ENCODE assay signal across 38 cellular contexts in genomic region chr16:12682441-12682840, GRCh38.
"Had no signal": no experiment of that assay in that cellular context is flagged by ENCODE, and none has a peak within 500 bp of the region (broad histone marks: within the 10 kb centered on the region; RNA-seq: fewer than 3 reads in every experiment).

No MANE protein-coding gene starts in this region.

- H3K4me1 ChIP-seq: adrenal gland, breast epithelium, colonic mucosa had no signal

- H3K36me3 ChIP-seq: adrenal gland, breast epithelium, cardiac muscle cell, colonic mucosa, heart left ventricle had no signal

- FAIRE-seq: endometrium, endothelial cell of umbilical vein, frontal cortex had no signal

- H3K27ac Mint-ChIP-seq: activated CD4-positive, alpha-beta memory T cell treated with anti-CD3 and anti-CD28 coated beads for 36 hours; activated CD4-positive, alpha-beta T cell treated with anti-CD3 and anti-CD28 coated beads for 36 hours; activated CD4-positive, alpha-beta T cell treated with anti-CD3 and anti-CD28 coated beads, Interleukin-2, amount 10 ng/mL, durations not matched to agents 24 days and 14 days; activated CD8-positive, alpha-beta memory T cell treated with anti-CD3 and anti-CD28 coated beads, Interleukin-2, amount 10 ng/mL, durations not matched to agents 7 days and 5 days; activated CD8-positive, alpha-beta T cell treated with anti-CD3 and anti-CD28 coated beads, Interleukin-2, amount 10 ng/mL, durations not matched to agents 7 days and 5 days; activated naive CD4-positive, alpha-beta T cell treated with anti-CD3 and anti-CD28 coated beads for 36 hours; activated naive CD4-positive, alpha-beta T cell treated with anti-CD3 and anti-CD28 coated beads, Interleukin-2, amount 50 U/mL, for 24 hours; activated naive CD8-positive, alpha-beta T cell treated with anti-CD3 and anti-CD28 coated beads for 36 hours; activated naive CD8-positive, alpha-beta T cell treated with anti-CD3 and anti-CD28 coated beads, Interleukin-2, amount 50 U/mL, for 24 hours; activated T-helper 1 cell treated with anti-CD3 and anti-CD28 coated beads, Interleukin-12 subunit alpha, Interleukin-12 subunit beta, Interleukin-2, Interleukin-4 antibody, amounts not matched to agents 30 ng/mL and 10 ng/mL and 1 ng/mL, durations not matched to agents 14 hours and 24 hours and 36 hours; activated T-helper 2 cell treated with anti-CD3 and anti-CD28 coated beads, Interferon-gamma antibody, Interleukin-2, Interleukin-4, amounts not matched to agents 10 μg/mL and 5 μg/mL and 100 μg/mL, durations not matched to agents 14 hours and 24 hours and 36 hours; T-helper 17 cell; T-helper 2 cell treated with Interferon-gamma antibody and Interleukin-4, amounts not matched to agents 5 μg/mL and 100 μg/mL, for 36 hours had no signal

- H3K4me3 ChIP-seq: adrenal gland, breast epithelium, cardiac muscle cell, colonic mucosa, heart left ventricle had no signal

- DNase-seq: activated CD4-positive, alpha-beta memory T cell treated with anti-CD3 and anti-CD28 coated beads for 36 hours; activated CD4-positive, alpha-beta T cell treated with anti-CD3 and anti-CD28 coated beads for 36 hours; activated CD4-positive, alpha-beta T cell treated with anti-CD3 and anti-CD28 coated beads, Interleukin-2, amount 10 ng/mL, durations not matched to agents 24 days and 14 days; activated CD4-positive, CD25-positive, alpha-beta regulatory T cell; activated CD4-positive, CD25-positive, alpha-beta regulatory T cell treated with anti-CD3 and anti-CD28 coated beads, Interleukin-2, amount 50 U/mL, for 72 hours; activated CD8-positive, alpha-beta memory T cell treated with anti-CD3 and anti-CD28 coated beads, Interleukin-2, amount 10 ng/mL, durations not matched to agents 7 days and 5 days; activated CD8-positive, alpha-beta memory T cell treated with anti-CD3 and anti-CD28 coated beads, Interleukin-2, amount 50 U/mL, for 4 hours; activated CD8-positive, alpha-beta T cell treated with anti-CD3 and anti-CD28 coated beads, Interleukin-2, amount 10 ng/mL, durations not matched to agents 7 days and 5 days; activated effector memory CD4-positive, alpha-beta T cell treated with anti-CD3 and anti-CD28 coated beads, Interleukin-2, amount 50 U/mL, for 16 hours; activated naive CD4-positive, alpha-beta T cell treated with anti-CD3 and anti-CD28 coated beads for 36 hours; activated naive CD8-positive, alpha-beta T cell treated with anti-CD3 and anti-CD28 coated beads for 36 hours; activated naive CD8-positive, alpha-beta T cell treated with anti-CD3 and anti-CD28 coated beads, Interleukin-2, amount 50 U/mL, for 24 hours; activated T-cell treated with anti-CD3 and anti-CD28 coated beads, Interleukin-2, amount 50 U/mL, for 1 hour; activated T-cell treated with anti-CD3 and anti-CD28 coated beads, Interleukin-2, amount 50 U/mL, for 48 hours; amygdala; aorta; central memory CD4-positive, alpha-beta T cell; cerebellar nuclear complex; colonic mucosa; effector CD8-positive, alpha-beta T cell; foreskin fibroblast; heart left ventricle; T-helper 1 cell; T-helper 17 cell; T1000 had no signal

- H3K4me3 Mint-ChIP-seq: activated CD4-positive, alpha-beta memory T cell treated with anti-CD3 and anti-CD28 coated beads for 36 hours; activated CD4-positive, alpha-beta T cell treated with anti-CD3 and anti-CD28 coated beads for 36 hours; activated CD4-positive, alpha-beta T cell treated with anti-CD3 and anti-CD28 coated beads, Interleukin-2, amount 10 ng/mL, durations not matched to agents 24 days and 14 days; activated CD8-positive, alpha-beta memory T cell treated with anti-CD3 and anti-CD28 coated beads, Interleukin-2, amount 10 ng/mL, durations not matched to agents 7 days and 5 days; activated CD8-positive, alpha-beta T cell treated with anti-CD3 and anti-CD28 coated beads, Interleukin-2, amount 10 ng/mL, durations not matched to agents 7 days and 5 days; activated naive CD4-positive, alpha-beta T cell treated with anti-CD3 and anti-CD28 coated beads for 36 hours; activated naive CD4-positive, alpha-beta T cell treated with anti-CD3 and anti-CD28 coated beads, Interleukin-2, amount 50 U/mL, for 24 hours; activated naive CD8-positive, alpha-beta T cell treated with anti-CD3 and anti-CD28 coated beads for 36 hours; activated naive CD8-positive, alpha-beta T cell treated with anti-CD3 and anti-CD28 coated beads, Interleukin-2, amount 50 U/mL, for 24 hours; activated T-helper 1 cell treated with anti-CD3 and anti-CD28 coated beads, Interleukin-12 subunit alpha, Interleukin-12 subunit beta, Interleukin-2, Interleukin-4 antibody, amounts not matched to agents 30 ng/mL and 10 ng/mL and 1 ng/mL, durations not matched to agents 14 hours and 24 hours and 36 hours; brain; T-helper 17 cell; T-helper 2 cell treated with Interferon-gamma antibody and Interleukin-4, amounts not matched to agents 5 μg/mL and 100 μg/mL, for 36 hours had no signal

- H3K27me3 ChIP-seq: adrenal gland, breast epithelium, cardiac muscle cell, colonic mucosa, heart left ventricle had no signal

- H3K27ac ChIP-seq: adrenal gland, breast epithelium, cardiac muscle cell, colonic mucosa, epithelial cell of prostate, heart left ventricle had no signal

- H3K9me3 Mint-ChIP-seq: activated CD4-positive, alpha-beta memory T cell treated with anti-CD3 and anti-CD28 coated beads for 36 hours; activated CD4-positive, alpha-beta T cell treated with anti-CD3 and anti-CD28 coated beads, Interleukin-2, amount 10 ng/mL, durations not matched to agents 24 days and 14 days; activated naive CD4-positive, alpha-beta T cell treated with anti-CD3 and anti-CD28 coated beads for 36 hours; activated naive CD4-positive, alpha-beta T cell treated with anti-CD3 and anti-CD28 coated beads, Interleukin-2, amount 50 U/mL, for 24 hours; activated naive CD8-positive, alpha-beta T cell treated with anti-CD3 and anti-CD28 coated beads for 36 hours; activated naive CD8-positive, alpha-beta T cell treated with anti-CD3 and anti-CD28 coated beads, Interleukin-2, amount 50 U/mL, for 24 hours; activated T-helper 1 cell treated with anti-CD3 and anti-CD28 coated beads, Interleukin-12 subunit alpha, Interleukin-12 subunit beta, Interleukin-2, Interleukin-4 antibody, amounts not matched to agents 30 ng/mL and 10 ng/mL and 1 ng/mL, durations not matched to agents 14 hours and 24 hours and 36 hours; activated T-helper 2 cell treated with anti-CD3 and anti-CD28 coated beads, Interferon-gamma antibody, Interleukin-2, Interleukin-4, amounts not matched to agents 10 μg/mL and 5 μg/mL and 100 μg/mL, durations not matched to agents 14 hours and 24 hours and 36 hours; T-helper 2 cell treated with Interferon-gamma antibody and Interleukin-4, amounts not matched to agents 5 μg/mL and 100 μg/mL, for 36 hours had no signal

- ATAC-seq: activated CD4-positive, alpha-beta T cell treated with anti-CD3 and anti-CD28 coated beads for 36 hours; activated CD8-positive, alpha-beta memory T cell treated with anti-CD3 and anti-CD28 coated beads, Interleukin-2, amount 10 ng/mL, durations not matched to agents 7 days and 5 days; activated CD8-positive, alpha-beta T cell treated with anti-CD3 and anti-CD28 coated beads, Interleukin-2, amount 10 ng/mL, durations not matched to agents 7 days and 5 days; activated naive CD8-positive, alpha-beta T cell treated with anti-CD3 and anti-CD28 coated beads, Interleukin-2, amount 50 U/mL, for 24 hours; esophagus mucosa; T-helper 17 cell had no signal

- H3K36me3 Mint-ChIP-seq: brain had no signal

- H3K9me3 ChIP-seq: adrenal gland, colonic mucosa had no signal

- H3K27me3 Mint-ChIP-seq: activated CD4-positive, alpha-beta memory T cell treated with anti-CD3 and anti-CD28 coated beads for 36 hours; activated CD4-positive, alpha-beta T cell treated with anti-CD3 and anti-CD28 coated beads for 36 hours; activated CD4-positive, alpha-beta T cell treated with anti-CD3 and anti-CD28 coated beads, Interleukin-2, amount 10 ng/mL, durations not matched to agents 24 days and 14 days; activated CD8-positive, alpha-beta memory T cell treated with anti-CD3 and anti-CD28 coated beads, Interleukin-2, amount 10 ng/mL, durations not matched to agents 7 days and 5 days; activated naive CD4-positive, alpha-beta T cell treated with anti-CD3 and anti-CD28 coated beads, Interleukin-2, amount 50 U/mL, for 24 hours; activated naive CD8-positive, alpha-beta T cell treated with anti-CD3 and anti-CD28 coated beads for 36 hours; activated naive CD8-positive, alpha-beta T cell treated with anti-CD3 and anti-CD28 coated beads, Interleukin-2, amount 50 U/mL, for 24 hours; T-helper 17 cell had no signal
